13 cellular contexts compared by ENCODE assay signal in genomic region chr2:135798275-135798705, GRCh38. TPM values are rescaled to one million over a fixed set of nuclear protein-coding genes. Genes with fewer than 3 reads are reported as not detected.
"Had no signal": no experiment of that assay in that cellular context is flagged by ENCODE, and none has a peak within 500 bp of the region (broad histone marks: within the 10 kb centered on the region; RNA-seq: fewer than 3 reads in every experiment).

No MANE protein-coding gene starts in this region.

- H3K27me3 ChIP-seq: brain microvascular endothelial cell, thyroid gland had no signal

- H3K4me2 ChIP-seq: smooth muscle cell had no signal

- H3K4me3 ChIP-seq: lung, smooth muscle cell, thyroid gland had no signal

- H3K4me1 ChIP-seq: thyroid gland had no signal

- DNase-seq: activated CD4-positive, alpha-beta T cell treated with anti-CD3 and anti-CD28 coated beads, Interleukin-2, amount 50 U/mL, for 48 hours; activated CD4-positive, CD25-positive, alpha-beta regulatory T cell treated with anti-CD3 and anti-CD28 coated beads, Interleukin-2, amount 50 U/mL, for 72 hours; activated T-cell treated with anti-CD3 and anti-CD28 coated beads, Interleukin-2, amount 50 U/mL, for 48 hours; cerebellar nuclear complex; erythroblast; naive B cell; thyroid gland had no signal

- FAIRE-seq: TTC549, urothelium cell line had no signal

- H3K9me3 ChIP-seq: thyroid gland had no signal

- H3K27ac ChIP-seq: brain microvascular endothelial cell, thyroid gland had no signal

- H3K36me3 ChIP-seq: brain microvascular endothelial cell, thyroid gland had no signal

RNA-seq across cellular contexts. Expression of gene LCT, which starts 38.7 kb away (rescaled TPM):
- total RNA-seq: dermis blood vessel endothelial cell had no signal
- polyA plus RNA-seq: smooth muscle cell had no signal
